Comparison of ENCODE assay signal across 1 cellular context in genomic region chr7:120370954-120371353, GRCh38.
TF ChIP-seq lines count a peak whose summit lies in the region.

No MANE protein-coding gene starts in this region.

TF ChIP-seq in Ishikawa, 13 proteins besides CTCF, POLR2A, EP300 and RAD21 (continued from another document):
- TF ChIP-seq REST (IDR thresholded peaks at IDR 0.05; ENCODE audit: low read depth), result no peak
TF ChIP-seq in Ishikawa: peak in this region for 1.
